ENCODE assay signal across 1 cellular context in the genomic region with DNA sequence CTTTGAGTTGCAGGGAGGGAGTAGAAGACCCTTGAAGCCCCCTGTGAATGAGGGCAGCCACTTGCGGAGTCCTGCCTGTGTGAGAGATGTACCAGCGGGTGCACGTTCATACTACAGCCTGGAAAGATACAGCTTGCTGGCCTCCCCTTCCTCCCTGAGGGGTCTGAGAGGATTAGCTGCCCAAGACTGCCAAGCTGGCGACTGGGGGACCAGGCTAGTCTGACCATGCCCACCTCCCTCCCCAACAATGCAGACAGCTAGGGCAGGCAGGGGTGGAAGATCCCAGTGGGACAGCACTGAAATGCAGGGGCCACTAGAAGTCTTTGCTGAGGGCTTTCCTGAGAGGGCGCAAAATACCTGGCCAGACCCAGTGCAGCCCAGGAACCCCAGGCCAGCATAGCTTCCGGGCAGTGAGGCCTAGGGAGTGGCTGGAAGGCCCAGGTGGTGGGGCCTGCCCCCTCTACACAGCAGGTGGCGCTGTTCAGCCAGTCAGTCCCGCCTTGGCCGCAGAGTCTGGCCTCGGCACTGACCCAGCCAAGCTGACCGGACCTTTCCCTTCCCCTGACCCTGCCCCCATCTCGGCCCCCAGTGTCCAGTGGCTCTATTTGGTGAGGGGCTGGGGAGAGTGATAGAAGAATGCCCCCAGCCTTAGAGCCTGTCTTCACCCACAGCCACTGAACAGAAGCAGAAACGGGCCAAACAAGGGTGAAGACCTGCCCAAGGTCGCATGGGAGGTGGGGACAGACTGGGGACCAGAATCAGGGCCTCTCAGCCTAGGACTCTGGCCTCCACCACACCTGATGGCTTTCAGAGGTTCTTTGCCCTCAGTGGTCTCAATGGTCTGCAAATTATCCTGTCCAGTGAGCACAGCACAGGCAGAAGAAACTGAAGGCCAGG.
TF ChIP-seq lines count a peak whose summit lies in the region.

No MANE protein-coding gene starts in this region.

TF ChIP-seq in K562, 482 proteins besides CTCF, POLR2A, EP300 and RAD21 (continued from another document and continues in another):
- TF ChIP-seq, protein P1, sequence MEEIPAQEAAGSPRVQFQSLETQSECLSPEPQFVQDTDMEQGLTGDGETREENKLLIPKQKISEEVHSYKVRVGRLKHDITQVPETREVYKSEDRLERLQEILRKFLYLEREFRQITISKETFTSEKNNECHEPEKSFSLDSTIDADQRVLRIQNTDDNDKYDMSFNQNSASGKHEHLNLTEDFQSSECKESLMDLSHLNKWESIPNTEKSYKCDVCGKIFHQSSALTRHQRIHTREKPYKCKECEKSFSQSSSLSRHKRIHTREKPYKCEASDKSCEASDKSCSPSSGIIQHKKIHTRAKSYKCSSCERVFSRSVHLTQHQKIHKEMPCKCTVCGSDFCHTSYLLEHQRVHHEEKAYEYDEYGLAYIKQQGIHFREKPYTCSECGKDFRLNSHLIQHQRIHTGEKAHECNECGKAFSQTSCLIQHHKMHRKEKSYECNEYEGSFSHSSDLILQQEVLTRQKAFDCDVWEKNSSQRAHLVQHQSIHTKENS (CRISPR knock-in tag; IDR thresholded peaks at IDR 0.05) = no peak
- peak in 1 of 2 experiments; percentile 49; a peak in 1 of 4 replicates for TF ChIP-seq NONO (IDR thresholded peaks at IDR 0.05; ENCODE audit: low read depth in 2 of 2, low read length in 1 of 2)
- TF ChIP-seq, protein P2, sequence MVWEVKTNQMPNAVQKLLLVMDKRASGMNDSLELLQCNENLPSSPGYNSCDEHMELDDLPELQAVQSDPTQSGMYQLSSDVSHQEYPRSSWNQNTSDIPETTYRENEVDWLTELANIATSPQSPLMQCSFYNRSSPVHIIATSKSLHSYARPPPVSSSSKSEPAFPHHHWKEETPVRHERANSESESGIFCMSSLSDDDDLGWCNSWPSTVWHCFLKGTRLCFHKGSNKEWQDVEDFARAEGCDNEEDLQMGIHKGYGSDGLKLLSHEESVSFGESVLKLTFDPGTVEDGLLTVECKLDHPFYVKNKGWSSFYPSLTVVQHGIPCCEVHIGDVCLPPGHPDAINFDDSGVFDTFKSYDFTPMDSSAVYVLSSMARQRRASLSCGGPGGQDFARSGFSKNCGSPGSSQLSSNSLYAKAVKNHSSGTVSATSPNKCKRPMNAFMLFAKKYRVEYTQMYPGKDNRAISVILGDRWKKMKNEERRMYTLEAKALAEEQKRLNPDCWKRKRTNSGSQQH (CRISPR knock-in tag; IDR thresholded peaks at IDR 0.05) = no peak
- peak; percentile 43; the same call in 1 of the 2 replicates for TF ChIP-seq TOE1 (IDR thresholded peaks at IDR 0.05; ENCODE audit: borderline replicate concordance)
- no peak for TF ChIP-seq TOE1 (CRISPR knock-in tag; IDR thresholded peaks at IDR 0.05; ENCODE audit: borderline replicate concordance, low read depth)
- TF ChIP-seq POLR2G (IDR thresholded peaks at IDR 0.05; ENCODE audit: low read depth, low read length) = peak; percentile 46; the same call in 1 of the 2 replicates
- TF ChIP-seq MTF1 (CRISPR knock-in tag; IDR thresholded peaks at IDR 0.05; ENCODE audit: borderline replicate concordance) = no peak
- no peak for TF ChIP-seq RBM14 (IDR thresholded peaks at IDR 0.05; ENCODE audit: borderline replicate concordance, insufficient read depth, low read depth, low read length)
- no peak for TF ChIP-seq NR1H2 (CRISPR knock-in tag; IDR thresholded peaks at IDR 0.05)
- 0 out of 2 replicates have a peak, but pooled peaks have one; percentile 50 for TF ChIP-seq NR4A1 (CRISPR knock-in tag; IDR thresholded peaks at IDR 0.05)
- no peak for TF ChIP-seq NR4A1 (tag; IDR thresholded peaks at IDR 0.05)
- TF ChIP-seq DIDO1 (tag; IDR thresholded peaks at IDR 0.05; ENCODE audit: low read depth) = no peak
- TF ChIP-seq TRIM28 (IDR thresholded peaks at IDR 0.05) = no peak
- TF ChIP-seq ZKSCAN1 (IDR thresholded peaks at IDR 0.05; ENCODE audit: low read depth, low read length) = no peak
- TF ChIP-seq PHF8 (IDR thresholded peaks at IDR 0.05; ENCODE audit: borderline replicate concordance, low read length) = peak; percentile 15; the same call in 1 of the 2 replicates
- TF ChIP-seq, protein P3, sequence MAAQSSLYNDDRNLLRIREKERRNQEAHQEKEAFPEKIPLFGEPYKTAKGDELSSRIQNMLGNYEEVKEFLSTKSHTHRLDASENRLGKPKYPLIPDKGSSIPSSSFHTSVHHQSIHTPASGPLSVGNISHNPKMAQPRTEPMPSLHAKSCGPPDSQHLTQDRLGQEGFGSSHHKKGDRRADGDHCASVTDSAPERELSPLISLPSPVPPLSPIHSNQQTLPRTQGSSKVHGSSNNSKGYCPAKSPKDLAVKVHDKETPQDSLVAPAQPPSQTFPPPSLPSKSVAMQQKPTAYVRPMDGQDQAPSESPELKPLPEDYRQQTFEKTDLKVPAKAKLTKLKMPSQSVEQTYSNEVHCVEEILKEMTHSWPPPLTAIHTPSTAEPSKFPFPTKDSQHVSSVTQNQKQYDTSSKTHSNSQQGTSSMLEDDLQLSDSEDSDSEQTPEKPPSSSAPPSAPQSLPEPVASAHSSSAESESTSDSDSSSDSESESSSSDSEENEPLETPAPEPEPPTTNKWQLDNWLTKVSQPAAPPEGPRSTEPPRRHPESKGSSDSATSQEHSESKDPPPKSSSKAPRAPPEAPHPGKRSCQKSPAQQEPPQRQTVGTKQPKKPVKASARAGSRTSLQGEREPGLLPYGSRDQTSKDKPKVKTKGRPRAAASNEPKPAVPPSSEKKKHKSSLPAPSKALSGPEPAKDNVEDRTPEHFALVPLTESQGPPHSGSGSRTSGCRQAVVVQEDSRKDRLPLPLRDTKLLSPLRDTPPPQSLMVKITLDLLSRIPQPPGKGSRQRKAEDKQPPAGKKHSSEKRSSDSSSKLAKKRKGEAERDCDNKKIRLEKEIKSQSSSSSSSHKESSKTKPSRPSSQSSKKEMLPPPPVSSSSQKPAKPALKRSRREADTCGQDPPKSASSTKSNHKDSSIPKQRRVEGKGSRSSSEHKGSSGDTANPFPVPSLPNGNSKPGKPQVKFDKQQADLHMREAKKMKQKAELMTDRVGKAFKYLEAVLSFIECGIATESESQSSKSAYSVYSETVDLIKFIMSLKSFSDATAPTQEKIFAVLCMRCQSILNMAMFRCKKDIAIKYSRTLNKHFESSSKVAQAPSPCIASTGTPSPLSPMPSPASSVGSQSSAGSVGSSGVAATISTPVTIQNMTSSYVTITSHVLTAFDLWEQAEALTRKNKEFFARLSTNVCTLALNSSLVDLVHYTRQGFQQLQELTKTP (IDR thresholded peaks at IDR 0.05; ENCODE audit: low read depth in 1 of 2, partially characterized antibody in 2 of 2) = no peak
- peak; percentile 57; the same call in 1 of the 2 replicates for TF ChIP-seq STAG1 (CRISPR knock-in tag; IDR thresholded peaks at IDR 0.05; ENCODE audit: borderline replicate concordance)
- TF ChIP-seq ARID1B (IDR thresholded peaks at IDR 0.05) = peak; percentile 27; the same call in 1 of the 2 replicates
- TF ChIP-seq HCFC1 (IDR thresholded peaks at IDR 0.05; ENCODE audit: low read depth, low read length) = 0 out of 2 replicates have a peak, but pooled peaks have one; percentile 29
- TF ChIP-seq KDM4B (IDR thresholded peaks at IDR 0.05; ENCODE audit: borderline replicate concordance in 2 of 2, low read depth in 1 of 2) = no peak
- TF ChIP-seq CTBP1 (IDR thresholded peaks at IDR 0.05; ENCODE audit: borderline replicate concordance) = peak; percentile 52; the same call in 1 of the 2 replicates
- TF ChIP-seq NRF1 (conservative IDR thresholded peaks at IDR 0.05 in 1 of 2, IDR thresholded peaks at IDR 0.05 in 1 of 2) = no peak
- peak; percentile 56; the same call in 1 of the 2 replicates for TF ChIP-seq L3MBTL2 (IDR thresholded peaks at IDR 0.05)
- TF ChIP-seq, protein P4, sequence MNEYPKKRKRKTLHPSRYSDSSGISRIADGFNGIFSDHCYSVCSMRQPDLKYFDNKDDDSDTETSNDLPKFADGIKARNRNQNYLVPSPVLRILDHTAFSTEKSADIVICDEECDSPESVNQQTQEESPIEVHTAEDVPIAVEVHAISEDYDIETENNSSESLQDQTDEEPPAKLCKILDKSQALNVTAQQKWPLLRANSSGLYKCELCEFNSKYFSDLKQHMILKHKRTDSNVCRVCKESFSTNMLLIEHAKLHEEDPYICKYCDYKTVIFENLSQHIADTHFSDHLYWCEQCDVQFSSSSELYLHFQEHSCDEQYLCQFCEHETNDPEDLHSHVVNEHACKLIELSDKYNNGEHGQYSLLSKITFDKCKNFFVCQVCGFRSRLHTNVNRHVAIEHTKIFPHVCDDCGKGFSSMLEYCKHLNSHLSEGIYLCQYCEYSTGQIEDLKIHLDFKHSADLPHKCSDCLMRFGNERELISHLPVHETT (CRISPR knock-in tag; conservative IDR thresholded peaks at IDR 0.05 in 1 of 2, IDR thresholded peaks at IDR 0.05 in 1 of 2) = peak in 1 of 2 experiments; percentile 46; a peak in 1 of 4 replicates
- peak; percentile 42; the same call in 1 of the 2 replicates for TF ChIP-seq SMAD4 (CRISPR knock-in tag; conservative IDR thresholded peaks at IDR 0.05)
- TF ChIP-seq SOX6 (IDR thresholded peaks at IDR 0.05) = peak; percentile 54; the same call in 1 of the 2 replicates
- no peak for TF ChIP-seq SP2 (IDR thresholded peaks at IDR 0.05; ENCODE audit: extremely low read depth, low read depth, low read length, poor library complexity, severe bottlenecking)
- TF ChIP-seq, protein P5, sequence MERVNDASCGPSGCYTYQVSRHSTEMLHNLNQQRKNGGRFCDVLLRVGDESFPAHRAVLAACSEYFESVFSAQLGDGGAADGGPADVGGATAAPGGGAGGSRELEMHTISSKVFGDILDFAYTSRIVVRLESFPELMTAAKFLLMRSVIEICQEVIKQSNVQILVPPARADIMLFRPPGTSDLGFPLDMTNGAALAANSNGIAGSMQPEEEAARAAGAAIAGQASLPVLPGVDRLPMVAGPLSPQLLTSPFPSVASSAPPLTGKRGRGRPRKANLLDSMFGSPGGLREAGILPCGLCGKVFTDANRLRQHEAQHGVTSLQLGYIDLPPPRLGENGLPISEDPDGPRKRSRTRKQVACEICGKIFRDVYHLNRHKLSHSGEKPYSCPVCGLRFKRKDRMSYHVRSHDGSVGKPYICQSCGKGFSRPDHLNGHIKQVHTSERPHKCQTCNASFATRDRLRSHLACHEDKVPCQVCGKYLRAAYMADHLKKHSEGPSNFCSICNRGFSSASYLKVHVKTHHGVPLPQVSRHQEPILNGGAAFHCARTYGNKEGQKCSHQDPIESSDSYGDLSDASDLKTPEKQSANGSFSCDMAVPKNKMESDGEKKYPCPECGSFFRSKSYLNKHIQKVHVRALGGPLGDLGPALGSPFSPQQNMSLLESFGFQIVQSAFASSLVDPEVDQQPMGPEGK (CRISPR knock-in tag; IDR thresholded peaks at IDR 0.05; ENCODE audit: borderline replicate concordance) = no peak
- peak; percentile 30; the same call in 1 of the 2 replicates for TF ChIP-seq SMARCA4 (IDR thresholded peaks at IDR 0.05)
- TF ChIP-seq, protein P6, sequence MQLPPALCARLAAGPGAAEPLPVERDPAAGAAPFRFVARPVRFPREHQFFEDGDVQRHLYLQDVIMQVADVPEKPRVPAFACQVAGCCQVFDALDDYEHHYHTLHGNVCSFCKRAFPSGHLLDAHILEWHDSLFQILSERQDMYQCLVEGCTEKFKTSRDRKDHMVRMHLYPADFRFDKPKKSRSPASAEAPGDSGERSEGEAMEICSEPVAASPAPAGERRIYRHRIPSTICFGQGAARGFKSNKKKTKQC (CRISPR knock-in tag; IDR thresholded peaks at IDR 0.05) = no peak
- TF ChIP-seq HIVEP1 (CRISPR knock-in tag; IDR thresholded peaks at IDR 0.05) = no peak
- 0 out of 2 replicates have a peak, but pooled peaks have one; percentile 23 for TF ChIP-seq ZNF431 (CRISPR knock-in tag; IDR thresholded peaks at IDR 0.05)
- no peak for TF ChIP-seq TAF1 (IDR thresholded peaks at IDR 0.05; ENCODE audit: control insufficient read depth, extremely low read depth, insufficient read depth, low read length, severe bottlenecking)
- no peak for TF ChIP-seq PTTG1 (tag; IDR thresholded peaks at IDR 0.05; ENCODE audit: low read depth)
- no peak for TF ChIP-seq TAF9B (IDR thresholded peaks at IDR 0.05; ENCODE audit: partially characterized antibody)
- no peak for TF ChIP-seq ZBTB1 (CRISPR knock-in tag; IDR thresholded peaks at IDR 0.05; ENCODE audit: borderline replicate concordance, low read depth)
- peak; percentile 73 for TF ChIP-seq SP1 (CRISPR knock-in tag; IDR thresholded peaks at IDR 0.05)
- no peak for TF ChIP-seq RFX1 (IDR thresholded peaks at IDR 0.05)
- no peak for TF ChIP-seq BRCA1 (IDR thresholded peaks at IDR 0.05)
- TF ChIP-seq BRCA1 (CRISPR knock-in tag; IDR thresholded peaks at IDR 0.05) = no peak
- TF ChIP-seq, protein P7, sequence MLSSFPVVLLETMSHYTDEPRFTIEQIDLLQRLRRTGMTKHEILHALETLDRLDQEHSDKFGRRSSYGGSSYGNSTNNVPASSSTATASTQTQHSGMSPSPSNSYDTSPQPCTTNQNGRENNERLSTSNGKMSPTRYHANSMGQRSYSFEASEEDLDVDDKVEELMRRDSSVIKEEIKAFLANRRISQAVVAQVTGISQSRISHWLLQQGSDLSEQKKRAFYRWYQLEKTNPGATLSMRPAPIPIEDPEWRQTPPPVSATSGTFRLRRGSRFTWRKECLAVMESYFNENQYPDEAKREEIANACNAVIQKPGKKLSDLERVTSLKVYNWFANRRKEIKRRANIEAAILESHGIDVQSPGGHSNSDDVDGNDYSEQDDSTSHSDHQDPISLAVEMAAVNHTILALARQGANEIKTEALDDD (IDR thresholded peaks at IDR 0.05) = no peak
